Comparison of ENCODE assay signal across 1 cellular context in the genomic region with DNA sequence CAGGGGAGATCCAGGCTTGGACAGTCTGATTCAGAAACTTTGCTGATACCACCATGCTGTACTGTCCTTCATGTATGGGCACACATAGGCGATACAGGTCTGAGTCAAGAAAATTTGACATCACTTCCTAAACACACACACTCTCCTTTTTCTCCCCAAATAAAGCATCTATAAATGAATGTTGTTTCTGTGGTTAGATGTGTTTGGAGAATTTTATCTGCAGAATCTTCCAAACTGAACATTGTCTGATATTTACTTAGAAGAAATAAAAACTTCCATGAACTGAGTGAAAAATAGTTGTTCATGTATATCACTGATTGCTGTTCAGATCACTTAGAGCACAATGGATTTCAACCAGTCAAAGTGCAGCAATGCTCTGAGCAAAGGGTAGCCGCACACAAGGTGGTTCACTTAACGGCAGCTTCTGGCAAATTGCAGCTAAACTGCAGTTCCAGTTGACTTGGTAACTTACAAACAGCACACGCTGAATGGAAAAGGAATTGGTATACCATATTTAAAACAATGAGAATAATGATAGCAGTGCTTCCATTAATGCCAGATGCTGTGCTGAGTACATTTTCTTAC.
TF ChIP-seq lines count a peak whose summit lies in the region.

No MANE protein-coding gene starts in this region.

TF ChIP-seq in GM12878, 131 proteins besides CTCF, POLR2A, EP300 and RAD21 (continued from another document):
- TF ChIP-seq, protein P1, sequence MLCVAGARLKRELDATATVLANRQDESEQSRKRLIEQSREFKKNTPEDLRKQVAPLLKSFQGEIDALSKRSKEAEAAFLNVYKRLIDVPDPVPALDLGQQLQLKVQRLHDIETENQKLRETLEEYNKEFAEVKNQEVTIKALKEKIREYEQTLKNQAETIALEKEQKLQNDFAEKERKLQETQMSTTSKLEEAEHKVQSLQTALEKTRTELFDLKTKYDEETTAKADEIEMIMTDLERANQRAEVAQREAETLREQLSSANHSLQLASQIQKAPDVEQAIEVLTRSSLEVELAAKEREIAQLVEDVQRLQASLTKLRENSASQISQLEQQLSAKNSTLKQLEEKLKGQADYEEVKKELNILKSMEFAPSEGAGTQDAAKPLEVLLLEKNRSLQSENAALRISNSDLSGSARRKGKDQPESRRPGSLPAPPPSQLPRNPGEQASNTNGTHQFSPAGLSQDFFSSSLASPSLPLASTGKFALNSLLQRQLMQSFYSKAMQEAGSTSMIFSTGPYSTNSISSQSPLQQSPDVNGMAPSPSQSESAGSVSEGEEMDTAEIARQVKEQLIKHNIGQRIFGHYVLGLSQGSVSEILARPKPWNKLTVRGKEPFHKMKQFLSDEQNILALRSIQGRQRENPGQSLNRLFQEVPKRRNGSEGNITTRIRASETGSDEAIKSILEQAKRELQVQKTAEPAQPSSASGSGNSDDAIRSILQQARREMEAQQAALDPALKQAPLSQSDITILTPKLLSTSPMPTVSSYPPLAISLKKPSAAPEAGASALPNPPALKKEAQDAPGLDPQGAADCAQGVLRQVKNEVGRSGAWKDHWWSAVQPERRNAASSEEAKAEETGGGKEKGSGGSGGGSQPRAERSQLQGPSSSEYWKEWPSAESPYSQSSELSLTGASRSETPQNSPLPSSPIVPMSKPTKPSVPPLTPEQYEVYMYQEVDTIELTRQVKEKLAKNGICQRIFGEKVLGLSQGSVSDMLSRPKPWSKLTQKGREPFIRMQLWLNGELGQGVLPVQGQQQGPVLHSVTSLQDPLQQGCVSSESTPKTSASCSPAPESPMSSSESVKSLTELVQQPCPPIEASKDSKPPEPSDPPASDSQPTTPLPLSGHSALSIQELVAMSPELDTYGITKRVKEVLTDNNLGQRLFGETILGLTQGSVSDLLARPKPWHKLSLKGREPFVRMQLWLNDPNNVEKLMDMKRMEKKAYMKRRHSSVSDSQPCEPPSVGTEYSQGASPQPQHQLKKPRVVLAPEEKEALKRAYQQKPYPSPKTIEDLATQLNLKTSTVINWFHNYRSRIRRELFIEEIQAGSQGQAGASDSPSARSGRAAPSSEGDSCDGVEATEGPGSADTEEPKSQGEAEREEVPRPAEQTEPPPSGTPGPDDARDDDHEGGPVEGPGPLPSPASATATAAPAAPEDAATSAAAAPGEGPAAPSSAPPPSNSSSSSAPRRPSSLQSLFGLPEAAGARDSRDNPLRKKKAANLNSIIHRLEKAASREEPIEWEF (IDR thresholded peaks at IDR 0.05; ENCODE audit: insufficient replicate concordance, low read depth, low read length): no peak
- TF ChIP-seq, protein P2, sequence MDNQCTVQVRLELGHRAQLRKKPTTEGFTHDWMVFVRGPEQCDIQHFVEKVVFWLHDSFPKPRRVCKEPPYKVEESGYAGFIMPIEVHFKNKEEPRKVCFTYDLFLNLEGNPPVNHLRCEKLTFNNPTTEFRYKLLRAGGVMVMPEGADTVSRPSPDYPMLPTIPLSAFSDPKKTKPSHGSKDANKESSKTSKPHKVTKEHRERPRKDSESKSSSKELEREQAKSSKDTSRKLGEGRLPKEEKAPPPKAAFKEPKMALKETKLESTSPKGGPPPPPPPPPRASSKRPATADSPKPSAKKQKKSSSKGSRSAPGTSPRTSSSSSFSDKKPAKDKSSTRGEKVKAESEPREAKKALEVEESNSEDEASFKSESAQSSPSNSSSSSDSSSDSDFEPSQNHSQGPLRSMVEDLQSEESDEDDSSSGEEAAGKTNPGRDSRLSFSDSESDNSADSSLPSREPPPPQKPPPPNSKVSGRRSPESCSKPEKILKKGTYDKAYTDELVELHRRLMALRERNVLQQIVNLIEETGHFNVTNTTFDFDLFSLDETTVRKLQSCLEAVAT (IDR thresholded peaks at IDR 0.05): no peak
TF ChIP-seq in GM12878: peak in this region for 5.
